In genomic region chr2:16665746-16666452, GRCh38 we compare ENCODE assay signal across 1 cellular context.
TF ChIP-seq lines count a peak whose summit lies in the region.

Gene CYRIA (minus strand): TSS chr2:16665834. CDS start chr2:16588119, 77,715 bp downstream.

TF ChIP-seq in HepG2, 621 proteins besides CTCF, POLR2A, EP300 and RAD21 (continued from another document):
- TF ChIP-seq PRDM10 (CRISPR knock-in tag; IDR thresholded peaks at IDR 0.05; ENCODE audit: low read depth) (no peak), ZBTB21 (CRISPR knock-in tag; IDR thresholded peaks at IDR 0.05) (no peak), EZH2 (conservative IDR thresholded peaks at IDR 0.05; ENCODE audit: low read depth, low read length) (peak; percentile 84; the same call in 1 of the 2 replicates)
TF ChIP-seq in HepG2: peak in this region for 2.
